ENCODE assay signal across 8 cellular contexts in genomic region chr3:196287066-196287404, GRCh38. TPM values are rescaled to one million over a fixed set of nuclear protein-coding genes. Genes with fewer than 3 reads are reported as not detected.
A peak's percentile ranks its signal among the peaks of the same experiment; 100 is the strongest.
DNase-seq lines count a peak whose midpoint lies in the region; ATAC-seq lines count a peak whose summit lies in the region.

No MANE protein-coding gene starts in this region.

- H3K9me3 ChIP-seq in neuron (ENCODE audit: low read length) = no peaks in the 10 kb centered on the region

- no peaks in the 10 kb centered on the region for H3K36me3 ChIP-seq in neuron (ENCODE audit: insufficient read depth, low read length)

- no peak for ATAC-seq in GM18858 (IDR thresholded peaks at IDR 0.05; ENCODE audit: unreplicated experiment)

- H2AFZ ChIP-seq in neuron (ENCODE audit: low read depth, low read length) = peak overlapping the region; percentile 81

- peaks cover 22% of the 10 kb centered on the region for H3K36me3 Mint-ChIP-seq in activated CD4-positive, alpha-beta memory T cell treated with anti-CD3 and anti-CD28 coated beads, Interleukin-2, amount 10 ng/mL, durations not matched to agents 7 days and 5 days (ENCODE audit: low read depth)

- H3K27me3 Mint-ChIP-seq in activated CD4-positive, alpha-beta memory T cell treated with anti-CD3 and anti-CD28 coated beads, Interleukin-2, amount 10 ng/mL, durations not matched to agents 7 days and 5 days = no peaks in the 10 kb centered on the region

- peaks cover 45% of the 10 kb centered on the region for H3K4me1 Mint-ChIP-seq in activated CD4-positive, alpha-beta memory T cell treated with anti-CD3 and anti-CD28 coated beads, Interleukin-2, amount 10 ng/mL, durations not matched to agents 7 days and 5 days

- H3K27me3 ChIP-seq in neuron (ENCODE audit: insufficient read depth, low read length) = no peaks in the 10 kb centered on the region

- POLR2A ChIA-PET in activated CD4-positive, alpha-beta memory T cell treated with anti-CD3 and anti-CD28 coated beads, Interleukin-2, amount 10 ng/mL, durations not matched to agents 7 days and 5 days (lab: Charles Lee) = interaction anchor here (1.0 to 1.5 kb wide), 2 partner anchors 11 to 19 kb away, joined by 4 to 5 read pairs; no protein-coding TSS in a partner anchor

- CTCF ChIA-PET in activated CD4-positive, alpha-beta memory T cell treated with anti-CD3 and anti-CD28 coated beads, Interleukin-2, amount 10 ng/mL, durations not matched to agents 7 days and 5 days (lab: Charles Lee) = interaction anchor here (0.9 to 1.4 kb wide), 2 partner anchors 14 to 31 kb away, joined by 3 to 4 read pairs; partner anchors contain the start of gene DYNLT2B

- H3K27ac Mint-ChIP-seq in activated CD4-positive, alpha-beta memory T cell treated with anti-CD3 and anti-CD28 coated beads, Interleukin-2, amount 10 ng/mL, durations not matched to agents 7 days and 5 days = peak overlapping the region; percentile 89

- DNase-seq in activated CD4-positive, alpha-beta T cell treated with anti-CD3 and anti-CD28 coated beads for 48 hours = peak; percentile 33
- DNase-seq in activated CD4-positive, alpha-beta T cell treated with anti-CD3 and anti-CD28 coated beads for 1 hour = no peak
- DNase-seq in HT1080 (ENCODE audit: low read depth) (peak; percentile 33), fibroblast of peridontal ligament (ENCODE audit: extremely low read depth) (peak; percentile 43), NCI-H1694 treated with DMSO at 0.1 percent for 48 hours (lab: John Stamatoyannopoulos, UW) (no peak)
- peak; percentile 39 for DNase-seq in activated CD4-positive, alpha-beta memory T cell treated with anti-CD3 and anti-CD28 coated beads, Interleukin-2, amount 10 ng/mL, durations not matched to agents 7 days and 5 days

- peak overlapping the region; percentile 94 for H3K4me3 ChIP-seq in neuron (ENCODE audit: low read length)

- peaks cover 20% of the 10 kb centered on the region for H3K4me1 ChIP-seq in neuron (ENCODE audit: insufficient read depth, low read length)

- no peaks in the 10 kb centered on the region for H3K9me3 Mint-ChIP-seq in activated CD4-positive, alpha-beta memory T cell treated with anti-CD3 and anti-CD28 coated beads, Interleukin-2, amount 10 ng/mL, durations not matched to agents 7 days and 5 days

- peak overlapping the region; percentile 97 for H3K4me3 Mint-ChIP-seq in activated CD4-positive, alpha-beta memory T cell treated with anti-CD3 and anti-CD28 coated beads, Interleukin-2, amount 10 ng/mL, durations not matched to agents 7 days and 5 days

RNA-seq across cellular contexts. Expression of gene PCYT1A, which starts 0.5 kb away (rescaled TPM):
- 71.0 and 76.7 TPM in 2 replicates for total RNA-seq in HT1080 (2014; rRNA removed; shearing (Covaris generic))
- polyA plus RNA-seq in HT1080 (2015; cell fraction: cytosol; rRNA removed) = 32.5 and 33.6 TPM in 2 replicates
- 55.1 and 59.5 TPM in 2 replicates for polyA plus RNA-seq in HT1080 (2015; cell fraction: nucleus; rRNA removed)
- total RNA-seq in activated CD4-positive, alpha-beta memory T cell treated with anti-CD3 and anti-CD28 coated beads, Interleukin-2, amount 10 ng/mL, durations not matched to agents 7 days and 5 days = 10 to 100 TPM; 73.3 to 74.9 TPM

RNA-seq across cellular contexts. Expression of gene DYNLT2B, which starts 31.0 kb away (rescaled TPM):
- 5.3 and 7.6 TPM in 2 replicates for total RNA-seq in HT1080 (2014; rRNA removed; shearing (Covaris generic))
- polyA plus RNA-seq in HT1080 (2015; cell fraction: cytosol; rRNA removed) = 8.7 and 15.6 TPM in 2 replicates
- 2.0 and 9.0 TPM in 2 replicates for polyA plus RNA-seq in HT1080 (2015; cell fraction: nucleus; rRNA removed)
- 10 to 100 TPM; 21.1 to 24.0 TPM for total RNA-seq in activated CD4-positive, alpha-beta memory T cell treated with anti-CD3 and anti-CD28 coated beads, Interleukin-2, amount 10 ng/mL, durations not matched to agents 7 days and 5 days

RNA-seq across cellular contexts. Expression of gene TM4SF19, which starts 51.2 kb away (rescaled TPM):
- total RNA-seq in HT1080 (2014; rRNA removed; shearing (Covaris generic)) = 50.2 and 63.3 TPM in 2 replicates
- 37.6 and 39.3 TPM in 2 replicates for polyA plus RNA-seq in HT1080 (2015; cell fraction: cytosol; rRNA removed)
- 42.6 and 60.3 TPM in 2 replicates for polyA plus RNA-seq in HT1080 (2015; cell fraction: nucleus; rRNA removed)
- not detected for total RNA-seq in activated CD4-positive, alpha-beta memory T cell treated with anti-CD3 and anti-CD28 coated beads, Interleukin-2, amount 10 ng/mL, durations not matched to agents 7 days and 5 days

Comparison
In these comparisons a context has a peak if more than half of its experiments do, and no peak if none do; other contexts are left out.
1. DNase-seq: peak in activated CD4-positive, alpha-beta T cell treated with anti-CD3 and anti-CD28 coated beads for 48 hours (single experiment), HT1080 (single experiment), activated CD4-positive, alpha-beta memory T cell treated with anti-CD3 and anti-CD28 coated beads, Interleukin-2, amount 10 ng/mL, durations not matched to agents 7 days and 5 days (single experiment) and fibroblast of peridontal ligament (single experiment); none in activated CD4-positive, alpha-beta T cell treated with anti-CD3 and anti-CD28 coated beads for 1 hour (single experiment) and NCI-H1694 treated with DMSO at 0.1 percent for 48 hours (single experiment).
2. RNA of gene TM4SF19, which starts 51.2 kb away (total RNA-seq): 50.2 to 63.3 TPM in HT1080; not detected in activated CD4-positive, alpha-beta memory T cell treated with anti-CD3 and anti-CD28 coated beads, Interleukin-2, amount 10 ng/mL, durations not matched to agents 7 days and 5 days; every median in the first group is over 10 times any median in the second.